29 cellular contexts compared by ENCODE assay signal in genomic region chr7:97857544-97857943, GRCh38.
"Had no signal": no experiment of that assay in that cellular context is flagged by ENCODE, and none has a peak within 500 bp of the region (broad histone marks: within the 10 kb centered on the region; RNA-seq: fewer than 3 reads in every experiment).

No MANE protein-coding gene starts in this region.

- H3K4me3 ChIP-seq: colonic mucosa, coronary artery, dorsolateral prefrontal cortex, esophagus muscularis mucosa, esophagus squamous epithelium, gastrocnemius medialis, gastroesophageal sphincter, heart left ventricle, heart right ventricle had no signal

- H3K36me3 ChIP-seq: colonic mucosa, gastrocnemius medialis had no signal

- H3K9me3 Mint-ChIP-seq: dendritic cell treated with granulocyte-macrophage colony-stimulating factor and Interleukin-4, amounts not matched to agents 40 ng/mL and 50 ng/mL, for 4 days; effector memory CD8-positive, alpha-beta T cell; endodermal cell had no signal

- H3K27me3 Mint-ChIP-seq: dendritic cell treated with granulocyte-macrophage colony-stimulating factor and Interleukin-4, amounts not matched to agents 40 ng/mL and 50 ng/mL, for 4 days; effector memory CD8-positive, alpha-beta T cell had no signal

- H3K9me3 ChIP-seq: colonic mucosa, esophagus muscularis mucosa, esophagus squamous epithelium, gastrocnemius medialis, gastroesophageal sphincter, heart left ventricle, heart right ventricle had no signal

- H3K27ac Mint-ChIP-seq: dendritic cell treated with granulocyte-macrophage colony-stimulating factor and Interleukin-4, amounts not matched to agents 40 ng/mL and 50 ng/mL, for 4 days; effector memory CD8-positive, alpha-beta T cell; endodermal cell had no signal

- ATAC-seq: effector memory CD8-positive, alpha-beta T cell; esophagus mucosa; foreskin keratinocyte; gastrocnemius medialis; gastroesophageal sphincter; heart left ventricle; heart right ventricle had no signal

- DNase-seq: colonic mucosa; cortex of kidney; dermis blood vessel endothelial cell; dorsolateral prefrontal cortex; effector CD4-positive, alpha-beta T cell; effector CD8-positive, alpha-beta T cell; effector memory CD4-positive, alpha-beta T cell; effector memory CD8-positive, alpha-beta T cell; endodermal cell; erythroblast; esophagus squamous epithelium; foreskin fibroblast; foreskin keratinocyte; foreskin melanocyte; gastrocnemius medialis; glutamatergic neuron; head of caudate nucleus; heart left ventricle; heart right ventricle had no signal

- FAIRE-seq: colon, endometrium, endothelial cell of umbilical vein, frontal cortex had no signal

- H3K4me1 ChIP-seq: colonic mucosa, esophagus muscularis mucosa, esophagus squamous epithelium, foreskin keratinocyte, gastrocnemius medialis, gastroesophageal sphincter, heart left ventricle, heart right ventricle had no signal

- H3K4me1 Mint-ChIP-seq: endodermal cell had no signal

- H3K27ac ChIP-seq: colonic mucosa, coronary artery, dorsolateral prefrontal cortex, epithelial cell of prostate, esophagus muscularis mucosa, esophagus squamous epithelium, foreskin keratinocyte, gastrocnemius medialis, gastroesophageal sphincter, heart left ventricle, heart right ventricle had no signal

- H3K4me3 Mint-ChIP-seq: dendritic cell treated with granulocyte-macrophage colony-stimulating factor and Interleukin-4, amounts not matched to agents 40 ng/mL and 50 ng/mL, for 4 days; effector memory CD8-positive, alpha-beta T cell; endodermal cell had no signal

- H3K27me3 ChIP-seq: colonic mucosa, dorsolateral prefrontal cortex, esophagus muscularis mucosa, esophagus squamous epithelium, foreskin keratinocyte, gastrocnemius medialis, gastroesophageal sphincter, heart left ventricle, heart right ventricle had no signal
